8 cellular contexts compared by ENCODE assay signal in genomic region chr3:25782636-25782937, GRCh38. TPM values are rescaled to one million over a fixed set of nuclear protein-coding genes. Genes with fewer than 3 reads are reported as not detected.
DNase-seq lines count a peak whose midpoint lies in the region; ATAC-seq and TF ChIP-seq lines count a peak whose summit lies in the region.

No MANE protein-coding gene starts in this region.

- peaks cover 20% of the 10 kb centered on the region for H3K36me3 Mint-ChIP-seq in T-helper 2 cell treated with Interferon-gamma antibody and Interleukin-4, amounts not matched to agents 5 μg/mL and 100 μg/mL, for 36 hours (ENCODE audit: low read depth)

- peaks cover 46% of the 10 kb centered on the region for H3K4me1 Mint-ChIP-seq in T-helper 2 cell treated with Interferon-gamma antibody and Interleukin-4, amounts not matched to agents 5 μg/mL and 100 μg/mL, for 36 hours (ENCODE audit: low read depth)

- ATAC-seq in left lung: no peak

- TF ChIP-seq CTCF in adrenal gland (IDR thresholded peaks at IDR 0.05) (no peak), left lung (IDR thresholded peaks at IDR 0.05) (no peak)

- H3K36me3 ChIP-seq in adrenal gland (replicated peaks in 1 of 2): peaks cover 0 to 5% of the 10 kb centered on the region in 2 donors
- H3K36me3 ChIP-seq in left lung: peaks cover 0 to 9% of the 10 kb centered on the region in 2 donors

- H3K27ac ChIP-seq in adrenal gland: peak overlapping the region; percentile 66 to 94 (median 88)
- peak overlapping the region; percentile 95 to 97 for H3K27ac ChIP-seq in left lung
- H3K27ac ChIP-seq in temporal lobe (ENCODE audit: low read depth, low read length): peak overlapping the region; percentile 31

- WGBS in adrenal gland, 4 donors: 0 to 1% (median 0%) methylated on average over 13 to 14 of the region's 14 CpGs

- H3K4me3 Mint-ChIP-seq in T-helper 2 cell treated with Interferon-gamma antibody and Interleukin-4, amounts not matched to agents 5 μg/mL and 100 μg/mL, for 36 hours: peak overlapping the region; percentile 88

- intact Hi-C loops in adrenal gland (cut with DNase I): loop anchor here in 1 of 2 donors (10.0 kb wide), 1 partner anchor 118 kb away; the partner anchor contains the start of gene TOP2B
- intact Hi-C loops in left lung (cut with DNase I): loop anchor here in 1 of 2 donors (10.0 kb wide), 1 partner anchor 118 kb away; the partner anchor contains the start of gene TOP2B

- H3K27ac Mint-ChIP-seq in T-helper 2 cell treated with Interferon-gamma antibody and Interleukin-4, amounts not matched to agents 5 μg/mL and 100 μg/mL, for 36 hours: peak overlapping the region; percentile 86

- no peaks in the 10 kb centered on the region for H3K27me3 Mint-ChIP-seq in T-helper 2 cell treated with Interferon-gamma antibody and Interleukin-4, amounts not matched to agents 5 μg/mL and 100 μg/mL, for 36 hours (ENCODE audit: low read depth)

- no peak for DNase-seq in T-helper 2 cell treated with Interferon-gamma antibody and Interleukin-4, amounts not matched to agents 5 μg/mL and 100 μg/mL, for 36 hours (ENCODE audit: low spot score)
- no peak for DNase-seq in T-helper 2 cell
- DNase-seq in adrenal gland: no peak
- DNase-seq in left lung: no peak
- no peak for DNase-seq in NCI-H187 (lab: John Stamatoyannopoulos, UW)
- no peak for DNase-seq in stimulated activated CD4-positive, alpha-beta T cell treated with anti-CD3 and anti-CD28 coated beads, Interleukin-4, amount 100 ng/mL, for 4 hours
- DNase-seq in NCI-H345 (lab: John Stamatoyannopoulos, UW): no peak

- H3K9me3 ChIP-seq in adrenal gland (replicated peaks in 1 of 3): no peaks in the 10 kb centered on the region
- H3K9me3 ChIP-seq in left lung: no peaks in the 10 kb centered on the region

- H3K27me3 ChIP-seq in adrenal gland (no peaks in the 10 kb centered on the region), left lung (no peaks in the 10 kb centered on the region)

- no peak for TF ChIP-seq POLR2A in adrenal gland (IDR thresholded peaks at IDR 0.05)

- H3K9me3 Mint-ChIP-seq in T-helper 2 cell treated with Interferon-gamma antibody and Interleukin-4, amounts not matched to agents 5 μg/mL and 100 μg/mL, for 36 hours: no peaks in the 10 kb centered on the region

- H3K4me1 ChIP-seq in adrenal gland (replicated peaks in 1 of 2): peaks cover 12 to 18% of the 10 kb centered on the region in 2 donors
- H3K4me1 ChIP-seq in left lung: peaks cover 6 to 16% of the 10 kb centered on the region in 2 donors

- peak overlapping the region; percentile 10 to 96 (median 36) for H3K4me3 ChIP-seq in adrenal gland
- peak overlapping the region; percentile 85 to 91 for H3K4me3 ChIP-seq in left lung

RNA-seq across cellular contexts. Expression of gene NGLY1, which starts 0.7 kb away (rescaled TPM):
- total RNA-seq in adrenal gland: 10 to 100 TPM; 13.4 to 40.0 (median 25.7) TPM
- polyA plus RNA-seq in adrenal gland: 10 to 100 TPM; 32.0 to 55.9 (median 49.6) TPM
- 10 to 100 TPM; 31.2 to 39.0 TPM for total RNA-seq in left lung
- 33.2 TPM for total RNA-seq in temporal lobe

RNA-seq across cellular contexts. Expression of gene OXSM, which starts 7.3 kb away (rescaled TPM):
- total RNA-seq in adrenal gland: 10 to 100 TPM; 10.2 to 21.3 (median 14.6) TPM
- polyA plus RNA-seq in adrenal gland: 10 to 100 TPM; 26.4 to 40.9 (median 27.5) TPM
- 1 to 10 TPM; 8.6 to 8.9 TPM for total RNA-seq in left lung
- total RNA-seq in temporal lobe: 7.9 TPM

Comparison
In these comparisons a context has a peak if more than half of its experiments do, and no peak if none do; other contexts are left out.
1. H3K27ac ChIP-seq: peak in every context shown above with its lines; median percentile 96 in left lung; 88 in adrenal gland; 31 in temporal lobe.